In the genomic region with DNA sequence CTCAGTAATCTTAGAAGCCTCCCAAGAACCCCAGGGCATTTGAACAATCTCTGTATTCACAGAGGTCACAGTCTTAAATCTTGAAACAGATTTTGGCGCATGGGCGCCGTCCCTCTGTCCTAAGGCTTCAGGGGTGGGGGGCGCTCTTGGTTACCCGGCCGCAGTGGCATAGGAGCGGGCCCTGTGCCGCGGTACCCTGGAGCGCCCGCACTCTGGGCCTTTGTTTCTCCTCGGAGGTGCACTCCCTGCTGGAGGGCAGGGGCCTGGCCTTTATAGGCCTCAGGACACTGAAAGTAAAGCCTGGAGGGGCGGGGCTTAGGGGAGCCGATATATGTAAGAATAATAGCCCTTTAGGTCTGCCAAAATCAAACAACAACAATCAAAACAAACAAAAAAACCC, we compare ENCODE assay signal across 25 cellular contexts.
"Had no signal": no experiment of that assay in that cellular context is flagged by ENCODE, and none has a peak within 500 bp of the region (broad histone marks: within the 10 kb centered on the region; RNA-seq: fewer than 3 reads in every experiment).

No MANE protein-coding gene starts in this region.

- H3K9me3 Mint-ChIP-seq: activated naive CD4-positive, alpha-beta T cell treated with anti-CD3 and anti-CD28 coated beads, Interleukin-2, amount 10 ng/mL, durations not matched to agents 7 days and 5 days; activated naive CD8-positive, alpha-beta T cell treated with anti-CD3 and anti-CD28 coated beads for 36 hours had no signal

- H3K27me3 Mint-ChIP-seq: activated CD8-positive, alpha-beta T cell treated with anti-CD3 and anti-CD28 coated beads for 36 hours; activated naive CD4-positive, alpha-beta T cell treated with anti-CD3 and anti-CD28 coated beads, Interleukin-2, amount 10 ng/mL, durations not matched to agents 7 days and 5 days; activated naive CD8-positive, alpha-beta T cell treated with anti-CD3 and anti-CD28 coated beads for 36 hours had no signal

- H3K4me2 ChIP-seq: SK-N-SH had no signal

- ATAC-seq: activated CD4-positive, CD25-positive, alpha-beta regulatory T cell treated with anti-CD3 and anti-CD28 coated beads, Interleukin-2, amount 50 U/mL, for 24 hours; activated CD8-positive, alpha-beta T cell treated with anti-CD3 and anti-CD28 coated beads for 36 hours; activated T-cell treated with anti-CD3 and anti-CD28 coated beads, Interleukin-2, amount 50 U/mL, for 72 hours had no signal

- H3K27ac ChIP-seq: breast epithelium, Peyer's patch, RWPE1, SJCRH30 had no signal

- H3K9me3 ChIP-seq: breast epithelium, Peyer's patch, SJCRH30, SK-N-SH had no signal

- H3K4me1 Mint-ChIP-seq: activated naive CD4-positive, alpha-beta T cell treated with anti-CD3 and anti-CD28 coated beads, Interleukin-2, amount 10 ng/mL, durations not matched to agents 7 days and 5 days; activated naive CD8-positive, alpha-beta T cell treated with anti-CD3 and anti-CD28 coated beads for 36 hours had no signal

- H3K27me3 ChIP-seq: breast epithelium, Peyer's patch, SJCRH30 had no signal

- H3K4me1 ChIP-seq: breast epithelium, Peyer's patch, SJCRH30 had no signal

- H3K36me3 Mint-ChIP-seq: activated naive CD4-positive, alpha-beta T cell treated with anti-CD3 and anti-CD28 coated beads, Interleukin-2, amount 10 ng/mL, durations not matched to agents 7 days and 5 days; activated naive CD8-positive, alpha-beta T cell treated with anti-CD3 and anti-CD28 coated beads for 36 hours had no signal

- H3K4me3 ChIP-seq: breast epithelium, Peyer's patch, SJCRH30 had no signal

- DNase-seq: activated CD4-positive, alpha-beta T cell treated with anti-CD3 and anti-CD28 coated beads for 4 hours; activated CD8-positive, alpha-beta memory T cell treated with anti-CD3 and anti-CD28 coated beads, Interleukin-2, amount 50 U/mL, for 4 hours; activated CD8-positive, alpha-beta T cell treated with anti-CD3 and anti-CD28 coated beads for 36 hours; activated gamma-delta T cell treated with Interleukin-2 at 50 U/mL for 16 hours; activated naive CD4-positive, alpha-beta T cell treated with anti-CD3 and anti-CD28 coated beads, Interleukin-2, amount 10 ng/mL, durations not matched to agents 7 days and 5 days; activated naive CD8-positive, alpha-beta T cell treated with anti-CD3 and anti-CD28 coated beads for 36 hours; caudate nucleus; Kasumi-1; NCI-H1105 treated with DMSO at 0.1 percent for 48 hours; NCI-H1436 treated with DMSO at 0.1 percent for 48 hours; NCI-H187; NCI-H2081; NCI-H510A treated with DMSO at 0.1 percent for 48 hours; NCI-H69; NK-92 treated with Interleukin-12 subunit alpha and Interleukin-12 subunit beta, amount 100 ng/mL, for 24 hours; Right ventricle myocardium superior; SJCRH30; SK-N-SH; T-helper 1 cell had no signal

- H3K9ac ChIP-seq: SK-N-SH had no signal

- H3K36me3 ChIP-seq: breast epithelium, Peyer's patch, SJCRH30 had no signal

- H3K27ac Mint-ChIP-seq: activated CD8-positive, alpha-beta T cell treated with anti-CD3 and anti-CD28 coated beads for 36 hours; activated naive CD4-positive, alpha-beta T cell treated with anti-CD3 and anti-CD28 coated beads, Interleukin-2, amount 10 ng/mL, durations not matched to agents 7 days and 5 days; activated naive CD8-positive, alpha-beta T cell treated with anti-CD3 and anti-CD28 coated beads for 36 hours; activated T-cell treated with anti-CD3 and anti-CD28 coated beads, Interleukin-2, amount 50 U/mL, for 72 hours; activated T-helper 2 cell treated with anti-CD3 and anti-CD28 coated beads, Interferon-gamma antibody, Interleukin-2, Interleukin-4, amounts not matched to agents 10 μg/mL and 5 μg/mL and 100 μg/mL, durations not matched to agents 14 hours and 24 hours and 36 hours had no signal

- H3K4me3 Mint-ChIP-seq: activated CD8-positive, alpha-beta T cell treated with anti-CD3 and anti-CD28 coated beads for 36 hours; activated naive CD4-positive, alpha-beta T cell treated with anti-CD3 and anti-CD28 coated beads, Interleukin-2, amount 10 ng/mL, durations not matched to agents 7 days and 5 days; activated naive CD8-positive, alpha-beta T cell treated with anti-CD3 and anti-CD28 coated beads for 36 hours; activated T-cell treated with anti-CD3 and anti-CD28 coated beads, Interleukin-2, amount 50 U/mL, for 72 hours had no signal
